1 cellular context compared by ENCODE assay signal in the genomic region with DNA sequence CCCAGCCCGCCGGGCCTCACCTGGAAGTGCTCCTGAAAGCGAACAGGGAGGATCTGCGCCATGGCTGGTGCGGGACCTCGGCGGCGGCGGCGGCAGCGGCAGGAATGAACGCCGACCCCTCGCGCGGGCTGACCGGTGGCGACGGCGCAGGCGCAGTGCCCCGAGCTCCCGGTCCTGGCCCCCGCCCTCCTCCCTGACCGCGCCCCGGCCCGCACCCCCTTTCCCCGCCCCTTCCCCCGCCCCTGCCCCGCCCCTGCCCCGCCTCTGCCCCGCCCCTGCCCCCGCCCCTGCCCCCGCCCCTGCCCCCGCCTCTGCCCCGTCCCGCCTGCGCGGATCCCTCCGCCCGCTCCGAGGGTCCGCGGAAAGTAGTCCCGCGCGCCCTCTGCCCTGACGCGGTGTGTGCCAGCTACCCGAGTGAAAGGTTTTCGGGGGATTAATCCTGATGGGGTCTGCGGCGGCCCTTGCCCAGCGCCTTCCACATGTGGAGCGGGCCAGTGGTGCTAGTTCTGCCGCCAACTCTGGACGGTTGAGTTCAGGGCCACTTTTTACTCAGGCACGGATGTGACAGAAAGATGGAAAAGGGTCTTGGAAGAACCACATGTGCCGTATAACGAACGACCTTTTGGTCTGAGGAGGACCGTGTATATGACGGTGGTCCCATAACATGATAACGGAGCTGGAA.
A peak's percentile ranks its signal among the peaks of the same experiment; 100 is the strongest.
TF ChIP-seq lines count a peak whose summit lies in the region.

Gene CLTCL1, minus strand, starts transcription at position 140 of the 682 bp plus-strand sequence. Its CDS starts 78 bp downstream, at position 62.

TF ChIP-seq in HepG2, 621 proteins besides CTCF, POLR2A, EP300 and RAD21 (continued from another document and continues in another):
- TF ChIP-seq, protein P1, sequence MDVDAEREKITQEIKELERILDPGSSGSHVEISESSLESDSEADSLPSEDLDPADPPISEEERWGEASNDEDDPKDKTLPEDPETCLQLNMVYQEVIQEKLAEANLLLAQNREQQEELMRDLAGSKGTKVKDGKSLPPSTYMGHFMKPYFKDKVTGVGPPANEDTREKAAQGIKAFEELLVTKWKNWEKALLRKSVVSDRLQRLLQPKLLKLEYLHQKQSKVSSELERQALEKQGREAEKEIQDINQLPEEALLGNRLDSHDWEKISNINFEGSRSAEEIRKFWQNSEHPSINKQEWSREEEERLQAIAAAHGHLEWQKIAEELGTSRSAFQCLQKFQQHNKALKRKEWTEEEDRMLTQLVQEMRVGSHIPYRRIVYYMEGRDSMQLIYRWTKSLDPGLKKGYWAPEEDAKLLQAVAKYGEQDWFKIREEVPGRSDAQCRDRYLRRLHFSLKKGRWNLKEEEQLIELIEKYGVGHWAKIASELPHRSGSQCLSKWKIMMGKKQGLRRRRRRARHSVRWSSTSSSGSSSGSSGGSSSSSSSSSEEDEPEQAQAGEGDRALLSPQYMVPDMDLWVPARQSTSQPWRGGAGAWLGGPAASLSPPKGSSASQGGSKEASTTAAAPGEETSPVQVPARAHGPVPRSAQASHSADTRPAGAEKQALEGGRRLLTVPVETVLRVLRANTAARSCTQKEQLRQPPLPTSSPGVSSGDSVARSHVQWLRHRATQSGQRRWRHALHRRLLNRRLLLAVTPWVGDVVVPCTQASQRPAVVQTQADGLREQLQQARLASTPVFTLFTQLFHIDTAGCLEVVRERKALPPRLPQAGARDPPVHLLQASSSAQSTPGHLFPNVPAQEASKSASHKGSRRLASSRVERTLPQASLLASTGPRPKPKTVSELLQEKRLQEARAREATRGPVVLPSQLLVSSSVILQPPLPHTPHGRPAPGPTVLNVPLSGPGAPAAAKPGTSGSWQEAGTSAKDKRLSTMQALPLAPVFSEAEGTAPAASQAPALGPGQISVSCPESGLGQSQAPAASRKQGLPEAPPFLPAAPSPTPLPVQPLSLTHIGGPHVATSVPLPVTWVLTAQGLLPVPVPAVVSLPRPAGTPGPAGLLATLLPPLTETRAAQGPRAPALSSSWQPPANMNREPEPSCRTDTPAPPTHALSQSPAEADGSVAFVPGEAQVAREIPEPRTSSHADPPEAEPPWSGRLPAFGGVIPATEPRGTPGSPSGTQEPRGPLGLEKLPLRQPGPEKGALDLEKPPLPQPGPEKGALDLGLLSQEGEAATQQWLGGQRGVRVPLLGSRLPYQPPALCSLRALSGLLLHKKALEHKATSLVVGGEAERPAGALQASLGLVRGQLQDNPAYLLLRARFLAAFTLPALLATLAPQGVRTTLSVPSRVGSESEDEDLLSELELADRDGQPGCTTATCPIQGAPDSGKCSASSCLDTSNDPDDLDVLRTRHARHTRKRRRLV (CRISPR knock-in tag; IDR thresholded peaks at IDR 0.05), result no peak
- 0 out of 4 replicates have a peak, but pooled peaks of 1 of the 2 experiments have one; percentile 3 for TF ChIP-seq NR2F1 (CRISPR knock-in tag; IDR thresholded peaks at IDR 0.05)
- no peak for TF ChIP-seq CBX1 (IDR thresholded peaks at IDR 0.05; ENCODE audit: low read depth)
- no peak for TF ChIP-seq ZC3H4 (CRISPR knock-in tag; IDR thresholded peaks at IDR 0.05; ENCODE audit: borderline replicate concordance)
- no peak for TF ChIP-seq SMAD3 (CRISPR knock-in tag; IDR thresholded peaks at IDR 0.05)
- TF ChIP-seq ZNF766 (CRISPR knock-in tag; IDR thresholded peaks at IDR 0.05; ENCODE audit: borderline replicate concordance), result no peak
- TF ChIP-seq, protein P2, sequence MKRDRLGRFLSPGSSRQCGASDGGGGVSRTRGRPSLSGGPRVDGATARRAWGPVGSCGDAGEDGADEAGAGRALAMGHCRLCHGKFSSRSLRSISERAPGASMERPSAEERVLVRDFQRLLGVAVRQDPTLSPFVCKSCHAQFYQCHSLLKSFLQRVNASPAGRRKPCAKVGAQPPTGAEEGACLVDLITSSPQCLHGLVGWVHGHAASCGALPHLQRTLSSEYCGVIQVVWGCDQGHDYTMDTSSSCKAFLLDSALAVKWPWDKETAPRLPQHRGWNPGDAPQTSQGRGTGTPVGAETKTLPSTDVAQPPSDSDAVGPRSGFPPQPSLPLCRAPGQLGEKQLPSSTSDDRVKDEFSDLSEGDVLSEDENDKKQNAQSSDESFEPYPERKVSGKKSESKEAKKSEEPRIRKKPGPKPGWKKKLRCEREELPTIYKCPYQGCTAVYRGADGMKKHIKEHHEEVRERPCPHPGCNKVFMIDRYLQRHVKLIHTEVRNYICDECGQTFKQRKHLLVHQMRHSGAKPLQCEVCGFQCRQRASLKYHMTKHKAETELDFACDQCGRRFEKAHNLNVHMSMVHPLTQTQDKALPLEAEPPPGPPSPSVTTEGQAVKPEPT (CRISPR knock-in tag; IDR thresholded peaks at IDR 0.05; ENCODE audit: low read depth), result no peak
- no peak for TF ChIP-seq ZNF407 (CRISPR knock-in tag; IDR thresholded peaks at IDR 0.05; ENCODE audit: not compliant biosample characterization)
- peak; percentile 35; the same call in 1 of the 2 replicates for TF ChIP-seq ZNF768 (CRISPR knock-in tag; IDR thresholded peaks at IDR 0.05)
- peak; percentile 67 for TF ChIP-seq ASH2L (IDR thresholded peaks at IDR 0.05; ENCODE audit: insufficient read length, low read depth, low read length)
- no peak for TF ChIP-seq MIXL1 (CRISPR knock-in tag; IDR thresholded peaks at IDR 0.05)
- TF ChIP-seq HOMEZ (CRISPR knock-in tag; IDR thresholded peaks at IDR 0.05; ENCODE audit: low read depth), result no peak
- no peak for TF ChIP-seq NCOA5 (CRISPR knock-in tag; IDR thresholded peaks at IDR 0.05)
- no peak for TF ChIP-seq NFE2L2 (IDR thresholded peaks at IDR 0.05; ENCODE audit: low read length)
- TF ChIP-seq TBP (CRISPR knock-in tag; IDR thresholded peaks at IDR 0.05), result no peak
- TF ChIP-seq RARA (CRISPR knock-in tag; IDR thresholded peaks at IDR 0.05), result peak; percentile 10; the same call in 1 of the 2 replicates
- no peak for TF ChIP-seq RERE (CRISPR knock-in tag; IDR thresholded peaks at IDR 0.05; ENCODE audit: low read depth)
- TF ChIP-seq ZNF446 (CRISPR knock-in tag; IDR thresholded peaks at IDR 0.05), result no peak
- TF ChIP-seq ZNF740 (CRISPR knock-in tag; IDR thresholded peaks at IDR 0.05), result no peak
- TF ChIP-seq ATF5 (CRISPR knock-in tag; IDR thresholded peaks at IDR 0.05; ENCODE audit: low read depth), result no peak
- no peak for TF ChIP-seq CCAR2 (optimal IDR thresholded peaks at IDR 0.05; ENCODE audit: low read depth, low read length)
- TF ChIP-seq RORA (CRISPR knock-in tag; IDR thresholded peaks at IDR 0.05), result no peak
- TF ChIP-seq MATR3 (CRISPR knock-in tag; IDR thresholded peaks at IDR 0.05), result no peak
- no peak for TF ChIP-seq TGIF2 (CRISPR knock-in tag; IDR thresholded peaks at IDR 0.05)
- TF ChIP-seq ZNF451 (CRISPR knock-in tag; IDR thresholded peaks at IDR 0.05), result 0 out of 2 replicates have a peak, but pooled peaks have one; percentile 60
- TF ChIP-seq ATF1 (CRISPR knock-in tag; IDR thresholded peaks at IDR 0.05), result no peak
- no peak for TF ChIP-seq ZNF354B (CRISPR knock-in tag; IDR thresholded peaks at IDR 0.05)
- TF ChIP-seq TEAD3 (CRISPR knock-in tag; optimal IDR thresholded peaks at IDR 0.05; ENCODE audit: borderline replicate concordance), result peak; percentile 42
- no peak for TF ChIP-seq ZBTB3 (CRISPR knock-in tag; IDR thresholded peaks at IDR 0.05; ENCODE audit: borderline replicate concordance, low read depth)
